8 cellular contexts compared by ENCODE assay signal in genomic region chr1:151254217-151255213, GRCh38. TPM values are rescaled to one million over a fixed set of nuclear protein-coding genes. Genes with fewer than 3 reads are reported as not detected.
DNase-seq lines count a peak whose midpoint lies in the region; ATAC-seq lines count a peak whose summit lies in the region.

Gene PSMD4, plus strand, starts transcription at chr1:151254734. Its CDS starts 49 bp downstream, at chr1:151254783.

- intact Hi-C loops in dendritic cell treated with granulocyte-macrophage colony-stimulating factor and Interleukin-4, amounts not matched to agents 40 ng/mL and 50 ng/mL, for 4 days (cut with micrococcal nuclease): loop anchor here (2.0 kb wide), 2 partner anchors 26 to 56 kb away; partner anchors contain the start of gene PIP5K1A

- peak within 1 kb of the TSS; percentile 93 for H3K9ac ChIP-seq in BLaER1

- H3K9me3 Mint-ChIP-seq in dendritic cell treated with granulocyte-macrophage colony-stimulating factor and Interleukin-4, amounts not matched to agents 40 ng/mL and 50 ng/mL, for 4 days: no peaks in the 10 kb centered on the region

- peak within 1 kb of the TSS; percentile 92 for H3K4me2 ChIP-seq in BLaER1

- H3K9me3 ChIP-seq in BLaER1: no peaks in the 10 kb centered on the region

- H3K27ac Mint-ChIP-seq in dendritic cell treated with granulocyte-macrophage colony-stimulating factor and Interleukin-4, amounts not matched to agents 40 ng/mL and 50 ng/mL, for 4 days: peak within 1 kb of the TSS; percentile 97

- peak within 1 kb of the TSS; percentile 85 for H3K4me3 ChIP-seq in BLaER1

- no peaks in the 10 kb centered on the region for H3K27me3 Mint-ChIP-seq in dendritic cell treated with granulocyte-macrophage colony-stimulating factor and Interleukin-4, amounts not matched to agents 40 ng/mL and 50 ng/mL, for 4 days

- H3K4me3 Mint-ChIP-seq in dendritic cell treated with granulocyte-macrophage colony-stimulating factor and Interleukin-4, amounts not matched to agents 40 ng/mL and 50 ng/mL, for 4 days: peak within 1 kb of the TSS; percentile 77

- H3K4me1 Mint-ChIP-seq in dendritic cell treated with granulocyte-macrophage colony-stimulating factor and Interleukin-4, amounts not matched to agents 40 ng/mL and 50 ng/mL, for 4 days (ENCODE audit: low read depth): peaks cover 26% of the 10 kb centered on the region

- H3K27ac ChIP-seq in BLaER1: peak within 1 kb of the TSS; percentile 87

- peaks cover 15% of the 10 kb centered on the region for H3K4me1 ChIP-seq in BLaER1

- peaks cover 24% of the 10 kb centered on the region for H4K20me1 ChIP-seq in BLaER1

- no peaks in the 10 kb centered on the region for H3K27me3 ChIP-seq in BLaER1

- ATAC-seq in GM19328 (IDR thresholded peaks at IDR 0.05; ENCODE audit: unreplicated experiment) (peak; percentile 91), HG03520 (IDR thresholded peaks at IDR 0.05; ENCODE audit: unreplicated experiment) (peak; percentile 85), left lobe of liver (peak; percentile 96)

- peak; percentile 97 for DNase-seq in NCI-H748 (lab: John Stamatoyannopoulos, UW; ENCODE audit: unreplicated experiment)
- DNase-seq in activated CD4-positive, alpha-beta T cell treated with anti-CD3 and anti-CD28 coated beads, Interleukin-2, amount 50 U/mL, for 1 hour: peak; percentile 93
- DNase-seq in left lobe of liver (ENCODE audit: low spot score): peak; percentile 96
- DNase-seq in stimulated activated CD4-positive, alpha-beta T cell treated with anti-CD3 and anti-CD28 coated beads, Interleukin-2, amount 100 ng/mL, for 4 hours (ENCODE audit: low read depth): peak; percentile 89

- H3K36me3 ChIP-seq in BLaER1: peaks cover 30% of the 10 kb centered on the region

- H3K36me3 Mint-ChIP-seq in dendritic cell treated with granulocyte-macrophage colony-stimulating factor and Interleukin-4, amounts not matched to agents 40 ng/mL and 50 ng/mL, for 4 days (ENCODE audit: low read depth): peaks cover 43% of the 10 kb centered on the region

RNA-seq across cellular contexts. Expression of gene PSMD4, which starts in this region (rescaled TPM):
- total RNA-seq in left lobe of liver: 80.6 TPM

Comparison
In these comparisons a context has a peak if more than half of its experiments do, and no peak if none do; other contexts are left out.
1. Peak in every context shown above with its lines: DNase-seq, ATAC-seq, H3K4me3 ChIP-seq and H3K27ac ChIP-seq.